Comparison of ENCODE assay signal across 8 cellular contexts in genomic region chr11:35619030-35619753, GRCh38. TPM values are rescaled to one million over a fixed set of nuclear protein-coding genes. Genes with fewer than 3 reads are reported as not detected.
DNase-seq lines count a peak whose midpoint lies in the region; ATAC-seq and TF ChIP-seq lines count a peak whose summit lies in the region.

No MANE protein-coding gene starts in this region.

- peaks cover 10% of the 10 kb centered on the region for H3K4me1 ChIP-seq in muscle layer of colon (ENCODE audit: insufficient read depth, low read length)

- no TSS peak for BruUV-seq in Calu3 (replicated peaks; lab: Mats Ljungman, UMichigan)

- POLR2A ChIA-PET in T-cell (lab: Charles Lee), result no interaction called here

- peak; percentile 60 for DNase-seq in Calu3
- peak in 3 of 34 experiments; percentile 1 to 7 (median 6) for DNase-seq in T-cell
- DNase-seq in epithelial cell of esophagus (ENCODE audit: low read depth), result peak; percentile 73
- peak; percentile 76 for DNase-seq in type B pancreatic cell (ENCODE audit: extremely low spot score, unreplicated experiment)
- no peak for DNase-seq in NCI-H1436 treated with DMSO at 0.1 percent for 48 hours (lab: John Stamatoyannopoulos, UW)

- H3K9me3 Mint-ChIP-seq in Calu3 (ENCODE audit: low read depth, unreplicated experiment) (no peaks in the 10 kb centered on the region), T-cell (no peaks in the 10 kb centered on the region), type B pancreatic cell (no peaks in the 10 kb centered on the region)

- H3K4me1 Mint-ChIP-seq in Calu3 (ENCODE audit: low read depth, unreplicated experiment) (peaks cover 48% of the 10 kb centered on the region), T-cell (peaks cover 11 to 16% (median 14%) of the 10 kb centered on the region in 3 donors), type B pancreatic cell (ENCODE audit: unreplicated experiment) (peaks cover 50% of the 10 kb centered on the region)

- H3K4me3 ChIP-seq in epithelial cell of esophagus (ENCODE audit: low read length) (peak overlapping the region; percentile 77), muscle layer of colon (ENCODE audit: low read depth in 1 of 2, low read length in 2 of 2) (peak overlapping the region; percentile 39 to 53)

- no peak overlapping the region for H3K27ac ChIP-seq in muscle layer of colon (ENCODE audit: low read depth, low read length)

- H3K27me3 ChIP-seq in muscle layer of colon (ENCODE audit: control insufficient read depth in 1 of 2, insufficient read depth in 2 of 2, low read length in 2 of 2), result peaks cover 22 to 24% of the 10 kb centered on the region in 2 donors

- peaks cover 4% of the 10 kb centered on the region for H3K27me3 Mint-ChIP-seq in Calu3 (ENCODE audit: unreplicated experiment)
- H3K27me3 Mint-ChIP-seq in T-cell, result peaks cover 56 to 66% of the 10 kb centered on the region in 2 donors
- peaks cover 19% of the 10 kb centered on the region for H3K27me3 Mint-ChIP-seq in type B pancreatic cell

- H3K9ac ChIP-seq in muscle layer of colon (ENCODE audit: low read length), result no peak overlapping the region

- CTCF ChIA-PET in Calu3 (lab: Charles Lee) (interaction anchor here (1.9 kb wide), 1 partner anchor 203 kb away, joined by 13 read pairs; no protein-coding TSS in a partner anchor), T-cell (lab: Charles Lee) (no interaction called here)

- H3K36me3 ChIP-seq in muscle layer of colon (ENCODE audit: insufficient read depth, low read length), result no peaks in the 10 kb centered on the region

- intact Hi-C loops in Calu3 (cut with micrococcal nuclease; ENCODE audit: unreplicated experiment), result loop anchor here (2.0 to 5.0 kb wide), 3 partner anchors 43 to 513 kb away; partner anchors contain the start of gene TRIM44

- H3K36me3 Mint-ChIP-seq in Calu3 (ENCODE audit: insufficient read depth, unreplicated experiment) (peaks cover 29% of the 10 kb centered on the region), T-cell (no peaks in the 10 kb centered on the region), type B pancreatic cell (no peaks in the 10 kb centered on the region)

- no peaks in the 10 kb centered on the region for H3K9me3 ChIP-seq in muscle layer of colon (ENCODE audit: low read length)

- TF ChIP-seq CTCF in Calu3 (IDR thresholded peaks at IDR 0.05; ENCODE audit: unreplicated experiment), result no peak
- TF ChIP-seq CTCF in epithelial cell of esophagus (IDR thresholded peaks at IDR 0.05; ENCODE audit: insufficient read depth, low read depth, low read length, missing control alignments), result no peak
- TF ChIP-seq CTCF in type B pancreatic cell (conservative IDR thresholded peaks at IDR 0.05), result no peak

- H3K27ac Mint-ChIP-seq in Calu3 (ENCODE audit: unreplicated experiment), result peak overlapping the region; percentile 27
- no peak overlapping the region for H3K27ac Mint-ChIP-seq in T-cell
- no peak overlapping the region for H3K27ac Mint-ChIP-seq in type B pancreatic cell

- peak; percentile 32 for ATAC-seq in GM19372 (IDR thresholded peaks at IDR 0.05; ENCODE audit: low read depth, unreplicated experiment)
- ATAC-seq in HG03460 (IDR thresholded peaks at IDR 0.05; ENCODE audit: unreplicated experiment), result peak; percentile 31
- peak; percentile 20 to 57 (median 42) for ATAC-seq in T-cell (replicated peaks in 1 of 4)

- peak overlapping the region; percentile 87 for H3K4me3 Mint-ChIP-seq in Calu3 (ENCODE audit: low read depth, unreplicated experiment)
- H3K4me3 Mint-ChIP-seq in T-cell, result peak overlapping the region; percentile 31 to 63 (median 36)
- peak overlapping the region; percentile 90 for H3K4me3 Mint-ChIP-seq in type B pancreatic cell

RNA-seq across cellular contexts. Expression of gene FJX1, which starts 0.9 kb away (rescaled TPM):
- total RNA-seq in Calu3 (2022), result 19.1 and 19.8 TPM in 2 replicates
- total RNA-seq in T-cell, result under 1 TPM in 1 of 5 donors, not detected in 4; 0.23 TPM
- 7.8 and 38.8 TPM in 2 replicates for total RNA-seq in type B pancreatic cell (ENCODE audit: low replicate concordance)

RNA-seq across cellular contexts. Expression of gene TRIM44, which starts 43.4 kb away (rescaled TPM):
- 71.3 and 78.2 TPM in 2 replicates for total RNA-seq in Calu3 (2022)
- total RNA-seq in T-cell, result 10 to 100 TPM; 39.8 to 58.4 (median 51.7) TPM
- total RNA-seq in type B pancreatic cell (ENCODE audit: low replicate concordance), result 46.0 and 70.6 TPM in 2 replicates

Comparison
In these comparisons a context has a peak if more than half of its experiments do, and no peak if none do; other contexts are left out.
1. H3K4me3 Mint-ChIP-seq: peak in every context shown above with its lines; median percentile 90 in type B pancreatic cell; 87 in Calu3; 36 in T-cell.